In genomic region chr5:151173711-151174611, GRCh38 we compare ENCODE assay signal across 15 cellular contexts. TPM values are rescaled to one million over a fixed set of nuclear protein-coding genes. Genes with fewer than 3 reads are reported as not detected.
DNase-seq lines count a peak whose midpoint lies in the region; ATAC-seq and TF ChIP-seq lines count a peak whose summit lies in the region.
"Had no signal": no experiment of that assay in that cellular context is flagged by ENCODE, and none has a peak within 500 bp of the region (broad histone marks: within the 10 kb centered on the region; RNA-seq: fewer than 3 reads in every experiment).

No MANE protein-coding gene starts in this region.

- peaks cover 19% of the 10 kb centered on the region for H3K36me3 Mint-ChIP-seq in CD8-positive, alpha-beta T cell
- H3K36me3 Mint-ChIP-seq in T-cell, result peaks cover 18% of the 10 kb centered on the region
- H3K36me3 Mint-ChIP-seq: neural progenitor cell had no signal

- no peak for ATAC-seq in CD8-positive, alpha-beta T cell
- peak in 1 of 4 experiments; percentile 30 for ATAC-seq in T-cell (replicated peaks in 1 of 4)
- no peak for ATAC-seq in HG03108 (IDR thresholded peaks at IDR 0.05; ENCODE audit: unreplicated experiment)

- intact Hi-C loops in CD8-positive, alpha-beta T cell (cut with DNase I, micrococcal nuclease), result no loop called here
- intact Hi-C loops in left ventricle myocardium inferior (cut with micrococcal nuclease), result no loop called here

- no peak overlapping the region for H3K27ac ChIP-seq in CD8-positive, alpha-beta T cell (ENCODE audit: low read depth, low read length)
- H3K27ac ChIP-seq in left ventricle myocardium inferior (replicated peaks) (peak overlapping the region; percentile 10), skeletal muscle tissue (ENCODE audit: low read depth, low read length) (no peak overlapping the region)
- H3K27ac ChIP-seq: BLaER1 treated with 17β-estradiol and CSF1 and Interleukin-3, amounts not matched to agents 10 nM and 100 nM; neural progenitor cell had no signal

- no peak overlapping the region for H3K4me3 Mint-ChIP-seq in CD8-positive, alpha-beta T cell
- no peak overlapping the region for H3K4me3 Mint-ChIP-seq in T-cell
- H3K4me3 Mint-ChIP-seq: neural progenitor cell had no signal

- H3K4me3 ChIP-seq in CD8-positive, alpha-beta T cell (ENCODE audit: low read depth, low read length), result no peak overlapping the region
- peak overlapping the region; percentile 22 for H3K4me3 ChIP-seq in left ventricle myocardium inferior
- H3K4me3 ChIP-seq in skeletal muscle tissue (ENCODE audit: low read length in 3 of 3), result peak overlapping the region in 2 of 3 donors; percentile 39 to 51
- H3K4me3 ChIP-seq: BLaER1 treated with 17β-estradiol and CSF1 and Interleukin-3, amounts not matched to agents 10 nM and 100 nM; neural progenitor cell had no signal

- POLR2A ChIA-PET in CD8-positive, alpha-beta T cell (lab: Charles Lee), result no interaction called here
- POLR2A ChIA-PET in T-cell (lab: Charles Lee), result no interaction called here

- peaks cover 1% of the 10 kb centered on the region for H3K36me3 ChIP-seq in CD8-positive, alpha-beta T cell (ENCODE audit: insufficient read depth, low read length)
- H3K36me3 ChIP-seq in left ventricle myocardium inferior (peaks cover 7% of the 10 kb centered on the region), skeletal muscle tissue (ENCODE audit: control insufficient read depth in 3 of 3, insufficient read depth in 3 of 3, low read length in 3 of 3) (peaks cover 0 to 4% (median 0%) of the 10 kb centered on the region in 3 donors)
- H3K36me3 ChIP-seq: neural progenitor cell had no signal

- no peak for TF ChIP-seq CTCF in CD8-positive, alpha-beta T cell (IDR thresholded peaks at IDR 0.05)
- TF ChIP-seq CTCF in left ventricle myocardium inferior (IDR thresholded peaks at IDR 0.05; ENCODE audit: borderline replicate concordance), result no peak

- peak in 1 of 7 experiments; percentile 45 for DNase-seq in CD8-positive, alpha-beta T cell
- DNase-seq in T-cell, result no peak
- DNase-seq in left ventricle myocardium inferior, result no peak
- DNase-seq in SK-N-DZ (ENCODE audit: low spot score), result no peak
- DNase-seq in NCI-H748 treated with DMSO at 0.1 percent for 48 hours (lab: John Stamatoyannopoulos, UW), result no peak
- DNase-seq: activated effector memory CD4-positive, alpha-beta T cell treated with Interleukin-2 at 50 U/mL for 16 hours; anterior cingulate cortex; mesenchymal stem cell; MM.1S; NCI-H1930; stimulated activated naive CD4-positive, alpha-beta T cell treated with Interleukin-2 at 50 U/mL for 16 hours had no signal

- H3K4me1 Mint-ChIP-seq in CD8-positive, alpha-beta T cell (ENCODE audit: low read depth), result peaks cover 34% of the 10 kb centered on the region
- peaks cover 34 to 40% (median 35%) of the 10 kb centered on the region in 3 donors for H3K4me1 Mint-ChIP-seq in T-cell

- H3K27me3 Mint-ChIP-seq in CD8-positive, alpha-beta T cell (ENCODE audit: low read depth), result no peaks in the 10 kb centered on the region
- no peaks in the 10 kb centered on the region for H3K27me3 Mint-ChIP-seq in T-cell

- peaks cover 5% of the 10 kb centered on the region for H3K4me1 ChIP-seq in CD8-positive, alpha-beta T cell (ENCODE audit: insufficient read depth, low read length)
- peaks cover 15% of the 10 kb centered on the region for H3K4me1 ChIP-seq in left ventricle myocardium inferior
- peaks cover 19% of the 10 kb centered on the region in 3 donors for H3K4me1 ChIP-seq in skeletal muscle tissue (ENCODE audit: control insufficient read depth in 3 of 3, insufficient read depth in 3 of 3, low read length in 3 of 3)
- H3K4me1 ChIP-seq: neural progenitor cell had no signal

- peak overlapping the region; percentile 73 for H3K27ac Mint-ChIP-seq in CD8-positive, alpha-beta T cell
- peak overlapping the region; percentile 35 to 36 for H3K27ac Mint-ChIP-seq in T-cell
- H3K27ac Mint-ChIP-seq: neural progenitor cell had no signal

- no peaks in the 10 kb centered on the region for H3K27me3 ChIP-seq in CD8-positive, alpha-beta T cell (ENCODE audit: insufficient read depth, low read length)
- no peaks in the 10 kb centered on the region for H3K27me3 ChIP-seq in left ventricle myocardium inferior (ENCODE audit: low read depth)
- H3K27me3 ChIP-seq in skeletal muscle tissue (ENCODE audit: control insufficient read depth in 3 of 3, insufficient read depth in 3 of 3, low read length in 3 of 3), result no peaks in the 10 kb centered on the region
- H3K27me3 ChIP-seq: BLaER1 treated with 17β-estradiol and CSF1 and Interleukin-3, amounts not matched to agents 10 nM and 100 nM; neural progenitor cell had no signal

- H3K9me3 ChIP-seq in CD8-positive, alpha-beta T cell (ENCODE audit: low read length), result no peaks in the 10 kb centered on the region
- H3K9me3 ChIP-seq in left ventricle myocardium inferior (replicated peaks), result no peaks in the 10 kb centered on the region
- H3K9me3 ChIP-seq in skeletal muscle tissue (ENCODE audit: control insufficient read depth in 3 of 3, low read length in 3 of 3), result no peaks in the 10 kb centered on the region
- H3K9me3 ChIP-seq: BLaER1 treated with 17β-estradiol and CSF1 and Interleukin-3, amounts not matched to agents 10 nM and 100 nM had no signal

- no peaks in the 10 kb centered on the region for H3K9me3 Mint-ChIP-seq in CD8-positive, alpha-beta T cell
- H3K9me3 Mint-ChIP-seq in T-cell, result no peaks in the 10 kb centered on the region
- H3K9me3 Mint-ChIP-seq: neural progenitor cell had no signal

- peak overlapping the region in 2 of 3 donors; percentile 4 to 44 for H3K9ac ChIP-seq in skeletal muscle tissue (ENCODE audit: low read depth in 1 of 3, low read length in 3 of 3)
- H3K9ac ChIP-seq: BLaER1 treated with 17β-estradiol and CSF1 and Interleukin-3, amounts not matched to agents 10 nM and 100 nM; neural progenitor cell had no signal

- CTCF ChIA-PET in CD8-positive, alpha-beta T cell (lab: Charles Lee), result interaction anchor here (1.1 to 40.9 kb wide), 4 partner anchors 9 to 64 kb away, joined by 3 to 1723 read pairs (median 88); no protein-coding TSS in a partner anchor
- CTCF ChIA-PET in T-cell (lab: Charles Lee), result interaction anchor here in 1 of 2 donors (0.5 kb wide), 1 partner anchor 101 kb away, joined by 6 read pairs; no protein-coding TSS in a partner anchor

RNA-seq across cellular contexts. Expression of gene ANXA6, which starts 16.4 kb away (rescaled TPM):
- total RNA-seq in CD8-positive, alpha-beta T cell, result 10 to 100 TPM; 83.5 to 89.4 TPM
- total RNA-seq in T-cell, result 100 to 1,000 TPM; 266 to 395 (median 345) TPM
- 195 TPM for total RNA-seq in left ventricle myocardium inferior
- 361 TPM for total RNA-seq in skeletal muscle tissue
- polyA plus RNA-seq in SK-N-DZ (2014; cell fraction: cytosol; rRNA removed), result 82.5 and 86.8 TPM in 2 replicates
- 62.4 and 66.7 TPM in 2 replicates for polyA plus RNA-seq in SK-N-DZ (2014; cell fraction: nucleus; rRNA removed)

RNA-seq across cellular contexts. Expression of gene CCDC69, which starts 49.9 kb away (rescaled TPM):
- total RNA-seq in CD8-positive, alpha-beta T cell, result 10 to 100 TPM; 96.3 to 98.5 TPM
- total RNA-seq in T-cell (100 to 1,000 TPM in 1 of 5 donors, 10 to 100 TPM in 4; 86.3 to 112 (median 93.5) TPM), left ventricle myocardium inferior (167 TPM), skeletal muscle tissue (21.9 TPM)
- polyA plus RNA-seq in SK-N-DZ (2014; cell fraction: cytosol; rRNA removed), result 0.06 TPM in 1 of 2 replicates, not detected in the other
- polyA plus RNA-seq in SK-N-DZ (2014; cell fraction: nucleus; rRNA removed), result not detected in 2 replicates
